Comparison of ENCODE assay signal across 9 cellular contexts in genomic region chr6:127855542-127856159, GRCh38. TPM values are rescaled to one million over a fixed set of nuclear protein-coding genes. Genes with fewer than 3 reads are reported as not detected.
DNase-seq lines count a peak whose midpoint lies in the region; ATAC-seq, FAIRE-seq and TF ChIP-seq lines count a peak whose summit lies in the region.
"Had no signal": no experiment of that assay in that cellular context is flagged by ENCODE, and none has a peak within 500 bp of the region (broad histone marks: within the 10 kb centered on the region; RNA-seq: fewer than 3 reads in every experiment).

No MANE protein-coding gene starts in this region.

- H3K36me3 ChIP-seq in OCI-LY3 (replicated peaks; ENCODE audit: low read depth, low read length) (no peaks in the 10 kb centered on the region), ascending aorta (no peaks in the 10 kb centered on the region), lower lobe of right lung (no peaks in the 10 kb centered on the region), tibial nerve (no peaks in the 10 kb centered on the region)

- no peak overlapping the region for H3K4me3 ChIP-seq in OCI-LY3 (ENCODE audit: low read length)
- H3K4me3 ChIP-seq in ascending aorta = no peak overlapping the region
- no peak overlapping the region for H3K4me3 ChIP-seq in lower lobe of right lung
- H3K4me3 ChIP-seq in tibial nerve = no peak overlapping the region
- H3K4me3 ChIP-seq: skin epidermis had no signal

- no peak for DNase-seq in GM18507 (ENCODE audit: extremely low spot score, insufficient read length, low read depth)
- DNase-seq in ascending aorta (ENCODE audit: low spot score in 2 of 2) = no peak
- no peak for DNase-seq in lower lobe of right lung
- DNase-seq in tibial nerve (ENCODE audit: low spot score in 2 of 2) = no peak
- DNase-seq in H4 (ENCODE audit: low spot score) = no peak
- no peak for DNase-seq in urothelium cell line (ENCODE audit: low spot score)

- no peaks in the 10 kb centered on the region for H3K79me2 ChIP-seq in OCI-LY3 (ENCODE audit: low read length)

- no peak overlapping the region for H3K9ac ChIP-seq in OCI-LY3 (ENCODE audit: low read length)

- FAIRE-seq in GM18507 (lab: Jason Lieb, UNC) (peak; percentile 78), urothelium cell line (lab: Jason Lieb, UNC) (no peak)

- H3K4me1 ChIP-seq in OCI-LY3 (ENCODE audit: low read length) (peaks cover 10% of the 10 kb centered on the region), ascending aorta (no peaks in the 10 kb centered on the region), lower lobe of right lung (no peaks in the 10 kb centered on the region), tibial nerve (no peaks in the 10 kb centered on the region)

- H3K27ac ChIP-seq in OCI-LY3 (ENCODE audit: low read length) (no peak overlapping the region), ascending aorta (no peak overlapping the region), lower lobe of right lung (no peak overlapping the region), tibial nerve (no peak overlapping the region)
- H3K27ac ChIP-seq: skin epidermis had no signal

- H2AFZ ChIP-seq in OCI-LY3 (ENCODE audit: low read depth, low read length) = no peak overlapping the region

- ATAC-seq in lower lobe of right lung (no peak), HG03108 (IDR thresholded peaks at IDR 0.05; ENCODE audit: unreplicated experiment) (no peak)

- H4K20me1 ChIP-seq in OCI-LY3 (ENCODE audit: insufficient read depth, low read length) = no peaks in the 10 kb centered on the region

- intact Hi-C loops in ascending aorta (cut with DNase I) (no loop called here), lower lobe of right lung (cut with DNase I) (no loop called here)

- H3K9me3 ChIP-seq in OCI-LY3 (ENCODE audit: insufficient read depth, low read length) (no peaks in the 10 kb centered on the region), ascending aorta (no peaks in the 10 kb centered on the region), lower lobe of right lung (no peaks in the 10 kb centered on the region), tibial nerve (no peaks in the 10 kb centered on the region)

- no peak for TF ChIP-seq POLR2A in tibial nerve (IDR thresholded peaks at IDR 0.05)

- TF ChIP-seq CTCF in OCI-LY3 (IDR thresholded peaks at IDR 0.05; ENCODE audit: low read depth, low read length) (peak; percentile 63), ascending aorta (IDR thresholded peaks at IDR 0.05) (peak in 2 of 3 experiments; percentile 33 to 45), lower lobe of right lung (IDR thresholded peaks at IDR 0.05) (peak; percentile 27), tibial nerve (IDR thresholded peaks at IDR 0.05) (peak; percentile 12 to 40 (median 34))

- H3K27me3 ChIP-seq in OCI-LY3 (ENCODE audit: low read depth, low read length) (no peaks in the 10 kb centered on the region), ascending aorta (no peaks in the 10 kb centered on the region), lower lobe of right lung (ENCODE audit: low read depth) (no peaks in the 10 kb centered on the region), tibial nerve (no peaks in the 10 kb centered on the region)

- no peak overlapping the region; the same call in 1 of the 2 replicates for H3K4me2 ChIP-seq in OCI-LY3 (ENCODE audit: low read length)

- TF ChIP-seq EP300 in tibial nerve (IDR thresholded peaks at IDR 0.05) = no peak

- 34 to 36% methylated on average over 4 of the region's 4 CpGs for WGBS in tibial nerve, 2 donors

RNA-seq across cellular contexts. Expression of gene THEMIS, which starts 45.2 kb away (rescaled TPM):
- total RNA-seq in ascending aorta (not detected), lower lobe of right lung (1.8 TPM), tibial nerve (under 1 TPM; 0.22 to 0.98 (median 0.57) TPM)
- not detected in 2 replicates for total RNA-seq in H4 (2014; rRNA removed; shearing (Covaris generic))
